9 cellular contexts compared by ENCODE assay signal in the genomic region with DNA sequence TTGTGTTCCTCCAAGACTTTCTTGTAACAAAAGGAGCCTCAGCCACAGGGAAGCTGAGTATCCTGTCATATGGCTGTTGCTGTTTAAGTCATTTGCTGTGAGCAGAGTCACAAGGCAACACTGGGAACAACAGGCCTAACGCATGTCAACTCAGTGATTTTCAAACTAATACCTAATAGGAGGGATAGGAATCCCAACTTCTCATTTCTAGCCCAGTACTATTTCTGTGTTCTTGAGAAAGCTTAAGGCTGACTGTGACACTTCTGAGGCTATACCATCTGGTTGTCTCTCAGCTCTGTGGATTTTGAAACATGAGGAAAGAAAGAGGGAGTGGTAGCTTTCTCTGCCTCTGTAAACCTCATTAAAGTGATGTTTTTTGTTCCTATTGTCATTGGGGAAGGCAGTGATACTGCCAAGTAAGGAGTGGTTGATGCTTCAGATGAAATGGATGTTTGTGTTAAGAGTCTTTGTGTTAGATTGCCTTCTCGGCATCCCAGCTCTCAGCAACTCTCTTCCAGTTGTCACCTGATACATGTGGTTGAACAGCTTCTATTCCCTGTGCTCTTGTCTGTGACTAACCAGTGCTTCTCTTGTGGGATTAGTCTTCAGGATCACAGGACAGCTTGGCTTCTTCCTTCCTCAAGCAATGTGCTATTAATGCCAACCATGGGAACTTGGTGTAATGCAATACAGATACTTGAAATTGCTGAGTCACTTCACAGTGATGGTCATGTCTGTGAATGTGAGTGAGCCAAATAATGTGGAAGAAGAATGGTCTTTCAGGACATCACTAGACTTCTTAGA.
DNase-seq lines count a peak whose midpoint lies in the region; ATAC-seq and TF ChIP-seq lines count a peak whose summit lies in the region.
"Had no signal": no experiment of that assay in that cellular context is flagged by ENCODE, and none has a peak within 500 bp of the region (broad histone marks: within the 10 kb centered on the region; RNA-seq: fewer than 3 reads in every experiment).

No MANE protein-coding gene starts in this region.

- H3K4me3 ChIP-seq in RWPE2 (ENCODE audit: severe bottlenecking), result no peak overlapping the region
- no peak overlapping the region for H3K4me3 ChIP-seq in skeletal muscle tissue (ENCODE audit: low read length in 3 of 3)
- H3K4me3 ChIP-seq in CD4-positive, alpha-beta memory T cell (ENCODE audit: low read length in 2 of 2), result no peak overlapping the region

- H3K27me3 ChIP-seq in RWPE2 (ENCODE audit: insufficient read depth, poor library complexity, severe bottlenecking) (no peaks in the 10 kb centered on the region), skeletal muscle tissue (ENCODE audit: control insufficient read depth in 3 of 3, insufficient read depth in 3 of 3, low read length in 3 of 3) (no peaks in the 10 kb centered on the region)
- H3K27me3 ChIP-seq in CD4-positive, alpha-beta memory T cell (ENCODE audit: insufficient read depth, low read length), result no peaks in the 10 kb centered on the region

- POLR2A ChIA-PET in CD4-positive, alpha-beta memory T cell (lab: Charles Lee; ENCODE audit: partially characterized antibody), result no interaction called here

- no peaks in the 10 kb centered on the region for H3K36me3 ChIP-seq in RWPE2 (ENCODE audit: low read depth)
- H3K36me3 ChIP-seq in skeletal muscle tissue (ENCODE audit: control insufficient read depth in 3 of 3, insufficient read depth in 3 of 3, low read length in 3 of 3), result no peaks in the 10 kb centered on the region
- H3K36me3 ChIP-seq in CD4-positive, alpha-beta memory T cell (ENCODE audit: insufficient read depth, low read length), result no peaks in the 10 kb centered on the region

- peak; percentile 55 for DNase-seq in NCI-H1092 treated with DMSO at 0.1 percent for 48 hours (lab: John Stamatoyannopoulos, UW)
- no peak for DNase-seq in NCI-H1092 (lab: John Stamatoyannopoulos, UW)
- DNase-seq in RWPE2 (ENCODE audit: low spot score), result no peak
- peak; percentile 95 for DNase-seq in foreskin melanocyte
- no peak for DNase-seq in CD4-positive, alpha-beta memory T cell
- no peak for DNase-seq in NAMALWA (ENCODE audit: low spot score)
- DNase-seq in T-helper 9 cell, result no peak

- ATAC-seq in RWPE2 (ENCODE audit: low read depth), result peak; percentile 51; the same call in 1 of the 3 replicates

- no peak overlapping the region for H3K27ac ChIP-seq in RWPE2 (ENCODE audit: poor library complexity, severe bottlenecking)
- peak overlapping the region; percentile 76 for H3K27ac ChIP-seq in skeletal muscle tissue (ENCODE audit: low read depth, low read length)
- no peak overlapping the region for H3K27ac ChIP-seq in CD4-positive, alpha-beta memory T cell (ENCODE audit: low read depth, low read length)
- H3K27ac ChIP-seq: 22Rv1 had no signal

- no peak overlapping the region for H3K9ac ChIP-seq in skeletal muscle tissue (ENCODE audit: low read depth in 1 of 3, low read length in 3 of 3)

- H3K4me1 ChIP-seq in RWPE2 (ENCODE audit: insufficient read depth, poor library complexity, severe bottlenecking) (no peaks in the 10 kb centered on the region), skeletal muscle tissue (ENCODE audit: control insufficient read depth in 3 of 3, insufficient read depth in 3 of 3, low read length in 3 of 3) (peaks cover 11 to 27% (median 22%) of the 10 kb centered on the region in 3 donors)
- no peaks in the 10 kb centered on the region for H3K4me1 ChIP-seq in CD4-positive, alpha-beta memory T cell (ENCODE audit: insufficient read depth, low read length)

- CTCF ChIA-PET in CD4-positive, alpha-beta memory T cell (lab: Charles Lee; ENCODE audit: partially characterized antibody), result interaction anchor here (2.3 kb wide), 1 partner anchor 112 kb away, joined by 8 read pairs; no protein-coding TSS in a partner anchor

- H3K4me3 Mint-ChIP-seq in CD4-positive, alpha-beta memory T cell, result no peak overlapping the region

- H3K36me3 Mint-ChIP-seq in CD4-positive, alpha-beta memory T cell, result no peaks in the 10 kb centered on the region

- H3K27ac Mint-ChIP-seq in CD4-positive, alpha-beta memory T cell, result peak overlapping the region in 1 of 7 donors; percentile 21

- no peaks in the 10 kb centered on the region for H3K27me3 Mint-ChIP-seq in CD4-positive, alpha-beta memory T cell

- intact Hi-C loops in CD4-positive, alpha-beta memory T cell (cut with micrococcal nuclease), result no loop called here

- no peak for TF ChIP-seq CTCF in RWPE2 (IDR thresholded peaks at IDR 0.05; ENCODE audit: poor library complexity, severe bottlenecking)

- peaks cover 0 to 3% (median 0%) of the 10 kb centered on the region in 4 donors for H3K4me1 Mint-ChIP-seq in CD4-positive, alpha-beta memory T cell

- peaks cover 0 to 4% (median 0%) of the 10 kb centered on the region in 8 donors for H3K9me3 Mint-ChIP-seq in CD4-positive, alpha-beta memory T cell

- no peaks in the 10 kb centered on the region for H3K9me3 ChIP-seq in RWPE2 (ENCODE audit: severe bottlenecking)
- no peaks in the 10 kb centered on the region for H3K9me3 ChIP-seq in skeletal muscle tissue (ENCODE audit: control insufficient read depth in 3 of 3, low read length in 3 of 3)
- H3K9me3 ChIP-seq in CD4-positive, alpha-beta memory T cell (ENCODE audit: control insufficient read depth in 1 of 2, low read length in 2 of 2), result no peaks in the 10 kb centered on the region

Comparison
In these comparisons a context has a peak if more than half of its experiments do, and no peak if none do; other contexts are left out.
1. DNase-seq: peak in NCI-H1092 treated with DMSO at 0.1 percent for 48 hours (single experiment) and foreskin melanocyte (single experiment); none in NCI-H1092 (single experiment), RWPE2 (single experiment), CD4-positive, alpha-beta memory T cell (0 of 5), NAMALWA (single experiment) and T-helper 9 cell (single experiment).